In the genomic region with DNA sequence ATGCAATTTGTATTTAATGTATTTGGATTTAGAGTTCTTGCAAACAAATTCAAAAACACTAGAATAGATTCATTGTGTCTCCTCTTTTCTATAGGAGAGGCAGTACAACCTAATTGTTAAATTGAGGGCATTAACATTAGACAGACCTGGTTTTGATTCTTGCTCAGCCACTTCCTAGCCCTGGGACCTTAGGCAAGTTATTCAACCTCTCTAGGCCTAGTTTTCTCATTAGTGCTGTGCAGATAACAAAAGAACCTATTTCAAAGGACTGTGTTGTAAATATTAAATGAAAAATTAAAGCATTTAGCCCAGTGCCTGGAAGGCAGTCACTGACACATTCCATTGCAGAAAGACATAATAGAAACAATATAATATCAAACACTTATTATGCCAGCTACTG, we compare ENCODE assay signal across 19 cellular contexts.
"Had no signal": no experiment of that assay in that cellular context is flagged by ENCODE, and none has a peak within 500 bp of the region (broad histone marks: within the 10 kb centered on the region; RNA-seq: fewer than 3 reads in every experiment).

No MANE protein-coding gene starts in this region.

- H3K27me3 ChIP-seq: hepatocyte, left lung had no signal

- H3K4me1 ChIP-seq: left lung, lower lobe of right lung had no signal

- DNase-seq: hippocampal formation; hypothalamus; immature natural killer cell; kidney; kidney glomerular epithelial cell; left colon; mammary epithelial cell; mesenchymal stem cell; midbrain; mucosa of descending colon; naive B cell; naive thymus-derived CD4-positive, alpha-beta T cell had no signal

- ATAC-seq: left colon; left lobe of liver; mucosa of descending colon; naive thymus-derived CD4-positive, alpha-beta T cell had no signal

- H3K27me3 Mint-ChIP-seq: memory B cell; naive B cell; naive thymus-derived CD4-positive, alpha-beta T cell had no signal

- H3K4me3 ChIP-seq: hepatocyte, left lung, lower lobe of right lung, lung, mucosa of descending colon had no signal

- H3K36me3 ChIP-seq: left lung, lower lobe of right lung had no signal

- H3K4me1 Mint-ChIP-seq: immature natural killer cell; memory B cell; mesothelial cell of epicardium; naive B cell; naive thymus-derived CD4-positive, alpha-beta T cell had no signal

- H3K9me3 ChIP-seq: left lung, lower lobe of right lung, mucosa of descending colon had no signal

- H3K27ac ChIP-seq: hepatocyte, left lung, lower lobe of right lung had no signal

- H3K9me3 Mint-ChIP-seq: immature natural killer cell; memory B cell; mesothelial cell of epicardium; naive B cell; naive thymus-derived CD4-positive, alpha-beta T cell had no signal

- H3K4me2 ChIP-seq: hepatocyte had no signal

- H2AFZ ChIP-seq: hepatocyte had no signal

- H3K79me2 ChIP-seq: hepatocyte had no signal

- H3K4me3 Mint-ChIP-seq: immature natural killer cell; memory B cell; mesothelial cell of epicardium; naive B cell; naive thymus-derived CD4-positive, alpha-beta T cell had no signal

- H3K27ac Mint-ChIP-seq: immature natural killer cell, memory B cell, mesothelial cell of epicardium, naive B cell had no signal

- H3K36me3 Mint-ChIP-seq: immature natural killer cell; memory B cell; mesothelial cell of epicardium; naive B cell; naive thymus-derived CD4-positive, alpha-beta T cell had no signal
